ENCODE assay signal across 22 cellular contexts in the genomic region with DNA sequence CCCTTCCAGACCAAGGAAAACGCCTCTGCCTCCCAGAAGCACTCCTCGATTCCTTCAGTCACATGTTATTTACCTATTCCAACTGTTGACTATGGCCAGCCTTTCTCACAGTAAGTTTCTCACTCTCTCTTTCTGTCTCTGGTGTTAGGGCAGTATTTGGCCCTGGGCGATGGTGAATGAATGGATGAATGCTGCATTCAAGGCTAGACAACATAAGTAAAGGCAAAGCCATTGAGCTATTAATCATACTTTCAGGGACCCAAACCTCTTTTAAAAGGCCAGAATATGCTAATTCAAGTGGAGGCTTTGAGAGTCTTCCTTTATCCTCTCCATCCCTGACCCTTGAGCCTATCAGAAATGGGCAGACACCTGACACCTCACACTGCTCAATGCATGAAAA.
"Had no signal": no experiment of that assay in that cellular context is flagged by ENCODE, and none has a peak within 500 bp of the region (broad histone marks: within the 10 kb centered on the region; RNA-seq: fewer than 3 reads in every experiment).

No MANE protein-coding gene starts in this region.

- H3K36me3 ChIP-seq: gastrocnemius medialis, heart right ventricle, ovary, right atrium auricular region, sigmoid colon, suprapubic skin, thyroid gland, upper lobe of left lung, uterus had no signal

- H3K9me3 Mint-ChIP-seq: endodermal cell had no signal

- FAIRE-seq: endothelial cell of umbilical vein, islet of Langerhans had no signal

- H3K27ac ChIP-seq: coronary artery, gastrocnemius medialis, heart right ventricle, ovary, right atrium auricular region, sigmoid colon, skin epidermis, suprapubic skin, thyroid gland, upper lobe of left lung, uterus had no signal

- H3K4me1 ChIP-seq: right atrium auricular region, suprapubic skin, uterus had no signal

- DNase-seq: effector CD4-positive, alpha-beta T cell; gastrocnemius medialis; heart right ventricle; hypothalamus; kidney glomerular epithelial cell; mammary epithelial cell; naive thymus-derived CD4-positive, alpha-beta T cell; ovary; sigmoid colon; stimulated activated CD4-positive, alpha-beta T cell treated with anti-CD3 and anti-CD28 coated beads, Interleukin-2, amount 100 ng/mL, for 24 hours; stimulated activated CD4-positive, alpha-beta T cell treated with anti-CD3 and anti-CD28 coated beads, Interleukin-4, amount 100 ng/mL, for 4 hours; stimulated activated naive CD8-positive, alpha-beta T cell treated with anti-CD3 and anti-CD28 coated beads, Interleukin-15, Interleukin-2, amounts not matched to agents 100 U/mL and 50 U/mL, for 24 hours; thyroid gland; upper lobe of left lung; uterus had no signal

- H3K4me3 ChIP-seq: coronary artery, gastrocnemius medialis, heart right ventricle, ovary, right atrium auricular region, sigmoid colon, skin epidermis, suprapubic skin, thyroid gland, upper lobe of left lung, uterus had no signal

- H3K36me3 Mint-ChIP-seq: naive thymus-derived CD4-positive, alpha-beta T cell had no signal

- H3K9me3 ChIP-seq: gastrocnemius medialis, heart right ventricle, ovary, right atrium auricular region, sigmoid colon, suprapubic skin, thyroid gland, upper lobe of left lung, uterus had no signal

- H3K4me3 Mint-ChIP-seq: endodermal cell; naive thymus-derived CD4-positive, alpha-beta T cell had no signal

- H3K27me3 ChIP-seq: gastrocnemius medialis, ovary, right atrium auricular region, sigmoid colon, suprapubic skin, thyroid gland, upper lobe of left lung, uterus had no signal

- H3K27ac Mint-ChIP-seq: endodermal cell; naive thymus-derived CD4-positive, alpha-beta T cell had no signal
